ENCODE assay signal across 7 cellular contexts in genomic region chr18:35005963-35006577, GRCh38. TPM values are rescaled to one million over a fixed set of nuclear protein-coding genes. Genes with fewer than 3 reads are reported as not detected.
DNase-seq lines count a peak whose midpoint lies in the region; ATAC-seq, FAIRE-seq and TF ChIP-seq lines count a peak whose summit lies in the region.

No MANE protein-coding gene starts in this region.

- H3K27ac ChIP-seq in OCI-LY1 (ENCODE audit: low read depth, low read length, poor library complexity, severe bottlenecking) (no peak overlapping the region), liver (ENCODE audit: low read depth in 1 of 2, low read length in 2 of 2) (no peak overlapping the region), upper lobe of right lung (no peak overlapping the region)

- FAIRE-seq in colon (lab: Jason Lieb, UNC): peak; percentile 71

- H3K9me2 ChIP-seq in OCI-LY1 (ENCODE audit: low read depth, low read length): no peaks in the 10 kb centered on the region

- no peaks in the 10 kb centered on the region for H3F3A ChIP-seq in OCI-LY1 (ENCODE audit: insufficient read depth, low read length)

- TF ChIP-seq CTCF in OCI-LY1 (IDR thresholded peaks at IDR 0.05; ENCODE audit: low read length) (peak; percentile 65), liver (IDR thresholded peaks at IDR 0.05; ENCODE audit: low read depth, low read length, missing input control) (peak; percentile 77), upper lobe of right lung (IDR thresholded peaks at IDR 0.05) (peak; percentile 72)

- H4K20me1 ChIP-seq in OCI-LY1 (ENCODE audit: insufficient read depth, low read length): no peaks in the 10 kb centered on the region

- peak; percentile 44 for DNase-seq in GM04504 (ENCODE audit: low read depth)
- peak; percentile 71 for DNase-seq in Jurkat, Clone E6-1 (ENCODE audit: low read depth, low spot score)
- DNase-seq in upper lobe of right lung: no peak

- H3K9me3 ChIP-seq in OCI-LY1 (ENCODE audit: low read length) (no peaks in the 10 kb centered on the region), liver (ENCODE audit: control insufficient read depth in 4 of 4, low read length in 3 of 4) (no peaks in the 10 kb centered on the region), upper lobe of right lung (no peaks in the 10 kb centered on the region)

- no peaks in the 10 kb centered on the region for H3K36me3 ChIP-seq in OCI-LY1 (ENCODE audit: insufficient read depth, low read length)
- no peaks in the 10 kb centered on the region for H3K36me3 ChIP-seq in liver (ENCODE audit: control insufficient read depth in 4 of 4, insufficient read depth in 3 of 4, low read depth in 1 of 4, low read length in 3 of 4)
- no peaks in the 10 kb centered on the region for H3K36me3 ChIP-seq in upper lobe of right lung

- intact Hi-C loops in upper lobe of right lung (cut with DNase I): loop anchor here (5.0 kb wide), 1 partner anchor 136 kb away; no protein-coding TSS in a partner anchor

- no peak overlapping the region for H2AFZ ChIP-seq in OCI-LY1 (ENCODE audit: low read length)

- peak; percentile 97 to 98 for TF ChIP-seq RAD21 in liver (IDR thresholded peaks at IDR 0.05)

- H3K4me3 ChIP-seq in Jurkat, Clone E6-1 (ENCODE audit: low read length): no peak overlapping the region
- H3K4me3 ChIP-seq in OCI-LY1 (ENCODE audit: low read depth, low read length, poor library complexity, severe bottlenecking) (no peak overlapping the region), liver (ENCODE audit: low read depth in 1 of 3, low read length in 3 of 3) (no peak overlapping the region), upper lobe of right lung (no peak overlapping the region)

- H3K27me3 ChIP-seq in OCI-LY1 (ENCODE audit: insufficient read depth, low read length): no peaks in the 10 kb centered on the region
- no peaks in the 10 kb centered on the region for H3K27me3 ChIP-seq in liver (ENCODE audit: control insufficient read depth in 4 of 4, insufficient read depth in 4 of 4, low read length in 3 of 4)
- no peaks in the 10 kb centered on the region for H3K27me3 ChIP-seq in upper lobe of right lung

- H3K9ac ChIP-seq in OCI-LY1 (ENCODE audit: low read length): no peak overlapping the region
- H3K9ac ChIP-seq in liver (ENCODE audit: low read depth in 1 of 2, low read length in 2 of 2): no peak overlapping the region

- WGBS in liver: 65% methylated on average over 7 of the region's 7 CpGs

- peak; percentile 62 for ATAC-seq in GM21737 (IDR thresholded peaks at IDR 0.05; ENCODE audit: unreplicated experiment)
- ATAC-seq in upper lobe of right lung: peak; percentile 93

- no peaks in the 10 kb centered on the region for H3K4me1 ChIP-seq in OCI-LY1 (ENCODE audit: insufficient read depth, low read length, severe bottlenecking)
- H3K4me1 ChIP-seq in liver (ENCODE audit: control insufficient read depth in 4 of 4, insufficient read depth in 4 of 4, low read length in 3 of 4): no peaks in the 10 kb centered on the region
- no peaks in the 10 kb centered on the region for H3K4me1 ChIP-seq in upper lobe of right lung

- no peaks in the 10 kb centered on the region for H3K79me2 ChIP-seq in OCI-LY1 (ENCODE audit: insufficient read depth, low read length)

- no peak overlapping the region for H3K4me2 ChIP-seq in OCI-LY1 (ENCODE audit: low read length)

TF ChIP-seq in liver, 16 proteins besides CTCF, POLR2A, EP300 and RAD21:
- TF ChIP-seq EGR1 (IDR thresholded peaks at IDR 0.05; ENCODE audit: low read depth in 2 of 2) (no peak), JUND (IDR thresholded peaks at IDR 0.05) (no peak), REST (IDR thresholded peaks at IDR 0.05) (no peak), FOXA1 (IDR thresholded peaks at IDR 0.05) (no peak), HNF4A (conservative IDR thresholded peaks at IDR 0.05) (no peak), HNF4G (IDR thresholded peaks at IDR 0.05) (no peak), GABPA (IDR thresholded peaks at IDR 0.05 in 1 of 2, conservative IDR thresholded peaks at IDR 0.05 in 1 of 2) (no peak)
- TF ChIP-seq, protein P1, sequence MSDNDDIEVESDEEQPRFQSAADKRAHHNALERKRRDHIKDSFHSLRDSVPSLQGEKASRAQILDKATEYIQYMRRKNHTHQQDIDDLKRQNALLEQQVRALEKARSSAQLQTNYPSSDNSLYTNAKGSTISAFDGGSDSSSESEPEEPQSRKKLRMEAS (IDR thresholded peaks at IDR 0.05): no peak

RNA-seq across cellular contexts. Expression of gene MAPRE2, which starts 35.1 kb away (rescaled TPM):
- polyA plus RNA-seq in Jurkat, Clone E6-1 (2012; ENCODE audit: insufficient read depth, insufficient read length): 90.5 TPM
- total RNA-seq in liver: 10 to 100 TPM; 11.9 to 12.8 TPM
- 10 to 100 TPM in 1 of 2 donors, 1 to 10 TPM in 1; 7.9 to 10.2 TPM for polyA plus RNA-seq in liver
- 35.4 TPM for total RNA-seq in upper lobe of right lung
